ENCODE assay signal across 14 cellular contexts in the genomic region with DNA sequence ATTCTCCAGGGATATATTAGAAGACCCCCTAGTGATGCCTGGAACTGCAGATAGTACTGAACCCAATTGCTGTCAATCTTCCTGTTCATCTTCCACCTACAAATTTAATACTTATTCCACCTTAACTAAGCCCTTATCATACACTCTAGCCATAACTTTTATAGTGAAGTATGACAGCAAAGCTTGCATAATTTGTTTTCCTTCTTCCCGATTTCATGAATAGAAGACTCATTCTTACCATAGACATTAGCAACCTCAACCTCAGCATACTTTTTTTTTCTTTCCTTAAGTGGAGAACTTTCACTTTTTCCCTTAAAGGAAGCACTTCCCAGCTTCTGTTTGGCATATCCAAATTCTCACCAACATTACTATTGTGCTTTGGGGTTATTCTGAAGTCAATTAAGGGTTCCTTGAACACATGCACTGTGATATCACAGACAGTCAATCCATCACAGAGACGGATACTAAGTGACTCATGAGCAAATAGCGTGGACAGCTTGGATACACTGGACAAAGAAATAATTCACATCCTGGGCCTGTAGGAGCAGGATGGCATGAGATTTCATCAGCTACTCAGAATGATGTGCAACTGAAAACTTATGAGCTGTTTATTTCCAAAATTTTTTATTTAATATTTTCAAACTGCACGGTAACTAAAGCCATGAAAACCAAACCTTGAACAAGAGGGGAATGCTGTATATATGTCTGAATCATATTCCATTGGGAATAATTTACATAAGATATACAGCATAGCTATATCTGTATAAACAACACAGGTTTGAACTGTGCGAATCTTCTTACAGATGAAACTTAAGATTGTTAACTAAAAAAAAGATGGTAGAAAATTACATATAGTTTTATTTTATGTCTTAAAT.
DNase-seq lines count a peak whose midpoint lies in the region; ATAC-seq, FAIRE-seq and TF ChIP-seq lines count a peak whose summit lies in the region.
"Had no signal": no experiment of that assay in that cellular context is flagged by ENCODE, and none has a peak within 500 bp of the region (broad histone marks: within the 10 kb centered on the region; RNA-seq: fewer than 3 reads in every experiment).

No MANE protein-coding gene starts in this region.

- no peaks in the 10 kb centered on the region for H3K9me3 ChIP-seq in gastrocnemius medialis

- FAIRE-seq in bronchial epithelial cell (lab: Jason Lieb, UNC): no peak

- in situ Hi-C loops in gastrocnemius medialis (cut with MboI; ENCODE audit: low sequenced_read_pairs in 4 of 4): loop anchor here in 1 of 4 donors (25.0 kb wide), 1 partner anchor 109 kb away; no protein-coding TSS in a partner anchor

- H3K36me3 ChIP-seq in bronchial epithelial cell (ENCODE audit: control insufficient read depth, insufficient read depth, low read length): no peaks in the 10 kb centered on the region
- H3K36me3 ChIP-seq in gastrocnemius medialis: no peaks in the 10 kb centered on the region
- H3K36me3 ChIP-seq: cardiac muscle cell had no signal

- DNase-seq in DMS53 treated with DMSO at 0.1 percent for 48 hours (lab: John Stamatoyannopoulos, UW; ENCODE audit: unreplicated experiment) (peak; percentile 71), NCI-H446 treated with DMSO at 0.1 percent for 48 hours (lab: John Stamatoyannopoulos, UW) (peak; percentile 11), bronchial epithelial cell (ENCODE audit: low read depth) (peak; percentile 90), kidney tubule cell (ENCODE audit: low spot score) (peak; percentile 50), gastrocnemius medialis (no peak), posterior cingulate gyrus (no peak), NCI-H510A (lab: John Stamatoyannopoulos, UW) (no peak)
- DNase-seq: activated T-cell treated with anti-CD3 and anti-CD28 coated beads, Interleukin-2, amount 50 U/mL, for 72 hours; CD4-positive, alpha-beta memory T cell; immature natural killer cell; NCI-H1417 treated with DMSO at 0.1 percent for 48 hours; stimulated activated naive CD8-positive, alpha-beta T cell treated with anti-CD3 and anti-CD28 coated beads, Interleukin-15, Interleukin-2, amounts not matched to agents 100 U/mL and 50 U/mL, for 24 hours had no signal

- TF ChIP-seq CTCF in bronchial epithelial cell (IDR thresholded peaks at IDR 0.05; ENCODE audit: insufficient read depth, low read length, severe bottlenecking) (no peak), gastrocnemius medialis (IDR thresholded peaks at IDR 0.05 in 4 of 5, conservative IDR thresholded peaks at IDR 0.05 in 1 of 5) (no peak)

- TF ChIP-seq POLR2A in gastrocnemius medialis (IDR thresholded peaks at IDR 0.05): no peak

- intact Hi-C loops in gastrocnemius medialis (cut with DNase I; ENCODE audit: low total_unique reads): no loop called here
- intact Hi-C loops in posterior cingulate gyrus (cut with DNase I): no loop called here

- ATAC-seq in gastrocnemius medialis: no peak
- ATAC-seq in HG02938 (IDR thresholded peaks at IDR 0.05; ENCODE audit: unreplicated experiment): no peak
- ATAC-seq: activated T-cell treated with anti-CD3 and anti-CD28 coated beads, Interleukin-2, amount 50 U/mL, for 72 hours; stimulated activated naive CD8-positive, alpha-beta T cell treated with anti-CD3 and anti-CD28 coated beads, Interleukin-15, Interleukin-2, amounts not matched to agents 100 U/mL and 50 U/mL, for 24 hours had no signal

- H3K27ac ChIP-seq in gastrocnemius medialis: no peak overlapping the region
- H3K27ac ChIP-seq: cardiac muscle cell had no signal

- no peaks in the 10 kb centered on the region for H3K27me3 ChIP-seq in bronchial epithelial cell (ENCODE audit: control insufficient read depth, insufficient read depth, low read length)
- H3K27me3 ChIP-seq in gastrocnemius medialis: no peaks in the 10 kb centered on the region

- no peaks in the 10 kb centered on the region for H3K4me1 ChIP-seq in gastrocnemius medialis

- no peak overlapping the region for H3K4me3 ChIP-seq in bronchial epithelial cell (ENCODE audit: low read depth, low read length)
- H3K4me3 ChIP-seq in gastrocnemius medialis: no peak overlapping the region
- H3K4me3 ChIP-seq: cardiac muscle cell had no signal

Comparison
In these comparisons a context has a peak if more than half of its experiments do, and no peak if none do; other contexts are left out.
1. DNase-seq: peak in DMS53 treated with DMSO at 0.1 percent for 48 hours (single experiment), NCI-H446 treated with DMSO at 0.1 percent for 48 hours (single experiment), bronchial epithelial cell (single experiment) and kidney tubule cell (single experiment); none in gastrocnemius medialis (0 of 2), posterior cingulate gyrus (0 of 10) and NCI-H510A (single experiment).